Comparison of ENCODE assay signal across 1 cellular context in genomic region chr19:49856574-49857021, GRCh38.
TF ChIP-seq lines count a peak whose summit lies in the region.

No MANE protein-coding gene starts in this region.

TF ChIP-seq in A549, 52 proteins besides CTCF, POLR2A, EP300 and RAD21 (continued from another document):
- TF ChIP-seq PBX3 (IDR thresholded peaks at IDR 0.05), result peak; percentile 70; the same call in 1 of the 2 replicates
- peak in 1 of 2 experiments; percentile 57; a peak in 1 of 5 replicates for TF ChIP-seq JUN (IDR thresholded peaks at IDR 0.05)
TF ChIP-seq in A549: peak in this region for 2.
